8 cellular contexts compared by ENCODE assay signal in the genomic region with DNA sequence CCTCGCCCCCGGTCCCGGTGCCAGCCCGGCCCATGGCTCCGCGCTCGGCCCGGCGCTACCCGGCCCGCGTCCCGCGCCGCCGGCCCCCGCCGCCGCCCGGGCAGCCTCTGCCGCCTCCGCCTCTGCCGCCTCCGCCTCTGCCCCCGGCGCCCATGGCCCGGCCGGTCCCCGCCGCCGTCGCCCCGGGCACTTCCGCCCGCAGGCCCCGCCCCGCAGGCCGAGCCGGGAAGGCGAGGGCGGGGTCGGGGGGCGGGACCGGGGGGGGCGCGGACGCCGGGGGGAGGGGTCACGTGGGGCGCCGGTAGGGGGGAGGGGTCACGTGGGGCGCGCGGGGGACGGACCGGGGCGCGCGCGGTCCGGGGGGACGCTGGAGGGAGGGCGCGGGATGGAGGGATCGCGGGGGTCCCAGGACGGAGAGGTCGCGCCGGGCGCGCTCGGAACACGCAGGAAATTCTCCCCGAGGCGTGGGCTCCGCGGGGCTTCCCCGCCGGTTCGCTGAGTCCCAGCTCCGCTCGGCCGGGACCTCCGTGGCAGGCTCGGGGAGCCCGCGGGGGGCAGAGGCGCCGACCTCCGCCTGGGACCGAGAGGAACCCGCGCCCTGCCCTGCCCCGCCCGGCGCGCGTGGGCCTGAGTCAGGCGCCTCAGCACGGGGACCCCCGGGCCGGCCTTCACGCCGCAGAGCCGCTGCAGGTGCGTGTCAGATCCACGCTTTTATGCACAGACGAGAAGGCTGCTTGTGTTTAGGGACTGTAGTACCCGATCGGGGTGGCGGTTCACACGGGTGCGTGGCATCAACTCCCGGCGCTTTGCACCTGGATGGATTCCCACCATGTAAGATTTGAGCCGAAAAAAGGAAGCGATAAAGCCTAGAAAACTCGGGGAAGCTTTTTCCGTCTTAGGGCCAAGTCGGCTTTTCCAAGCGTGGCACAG. TPM values are rescaled to one million over a fixed set of nuclear protein-coding genes. Genes with fewer than 3 reads are reported as not detected.
DNase-seq lines count a peak whose midpoint lies in the region; ATAC-seq, FAIRE-seq and TF ChIP-seq lines count a peak whose summit lies in the region.

A gene with protein sequence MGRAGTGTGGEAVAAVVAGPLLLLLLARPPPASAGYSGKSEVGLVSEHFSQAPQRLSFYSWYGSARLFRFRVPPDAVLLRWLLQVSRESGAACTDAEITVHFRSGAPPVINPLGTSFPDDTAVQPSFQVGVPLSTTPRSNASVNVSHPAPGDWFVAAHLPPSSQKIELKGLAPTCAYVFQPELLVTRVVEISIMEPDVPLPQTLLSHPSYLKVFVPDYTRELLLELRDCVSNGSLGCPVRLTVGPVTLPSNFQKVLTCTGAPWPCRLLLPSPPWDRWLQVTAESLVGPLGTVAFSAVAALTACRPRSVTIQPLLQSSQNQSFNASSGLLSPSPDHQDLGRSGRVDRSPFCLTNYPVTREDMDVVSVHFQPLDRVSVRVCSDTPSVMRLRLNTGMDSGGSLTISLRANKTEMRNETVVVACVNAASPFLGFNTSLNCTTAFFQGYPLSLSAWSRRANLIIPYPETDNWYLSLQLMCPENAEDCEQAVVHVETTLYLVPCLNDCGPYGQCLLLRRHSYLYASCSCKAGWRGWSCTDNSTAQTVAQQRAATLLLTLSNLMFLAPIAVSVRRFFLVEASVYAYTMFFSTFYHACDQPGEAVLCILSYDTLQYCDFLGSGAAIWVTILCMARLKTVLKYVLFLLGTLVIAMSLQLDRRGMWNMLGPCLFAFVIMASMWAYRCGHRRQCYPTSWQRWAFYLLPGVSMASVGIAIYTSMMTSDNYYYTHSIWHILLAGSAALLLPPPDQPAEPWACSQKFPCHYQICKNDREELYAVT (minus strand): TSS at position 191 of the 930 bp plus-strand sequence. CDS start 157 bp downstream, at position 34.

- DNase-seq in CD1c-positive myeloid dendritic cell (ENCODE audit: extremely low spot score) (peak; percentile 88), WERI-Rb-1 (peak; percentile 54), bronchial epithelial cell (ENCODE audit: low read depth) (no peak), iris pigment epithelial cell (ENCODE audit: low read depth) (peak; percentile 40), smooth muscle cell (lab: John Stamatoyannopoulos, UW; ENCODE audit: unreplicated experiment) (peak; percentile 36), RCC 7860 (ENCODE audit: low spot score) (no peak)
- DNase-seq in Jurkat, Clone E6-1 (ENCODE audit: low read depth, low spot score): no peak

- no peaks in the 10 kb centered on the region for H3K27me3 ChIP-seq in WERI-Rb-1 (ENCODE audit: insufficient read depth, low read depth, severe bottlenecking)
- no peaks in the 10 kb centered on the region for H3K27me3 ChIP-seq in bronchial epithelial cell (ENCODE audit: control insufficient read depth, insufficient read depth, low read length)
- H3K27me3 ChIP-seq in smooth muscle cell (ENCODE audit: low read depth): no peaks in the 10 kb centered on the region

- H3K4me2 ChIP-seq in smooth muscle cell: peak within 1 kb of the TSS; percentile 100

- FAIRE-seq in bronchial epithelial cell (lab: Jason Lieb, UNC) (no peak), RCC 7860 (lab: Jason Lieb, UNC) (no peak)

- H3F3A ChIP-seq in smooth muscle cell (ENCODE audit: low read depth): peaks cover 6% of the 10 kb centered on the region

- H3K9ac ChIP-seq in smooth muscle cell (ENCODE audit: low read depth): peak within 1 kb of the TSS; percentile 73

- H3K79me2 ChIP-seq in smooth muscle cell (ENCODE audit: low read depth): peaks cover 30% of the 10 kb centered on the region

- H3K4me1 ChIP-seq in smooth muscle cell (ENCODE audit: low read depth): peaks cover 12% of the 10 kb centered on the region

- 2% methylated on average over 36 of the region's 123 CpGs for WGBS in smooth muscle cell (ENCODE audit: low lambda C conversion rate)

- peak within 1 kb of the TSS; percentile 90 for H2AFZ ChIP-seq in smooth muscle cell (ENCODE audit: low read depth)

- H3K9me3 ChIP-seq in WERI-Rb-1 (ENCODE audit: severe bottlenecking) (peaks cover 2% of the 10 kb centered on the region), smooth muscle cell (replicated peaks; ENCODE audit: low read depth) (no peaks in the 10 kb centered on the region)

- H3K36me3 ChIP-seq in WERI-Rb-1 (peaks cover 7% of the 10 kb centered on the region), bronchial epithelial cell (ENCODE audit: control insufficient read depth, insufficient read depth, low read length) (peaks cover 1% of the 10 kb centered on the region), smooth muscle cell (ENCODE audit: low read depth) (no peaks in the 10 kb centered on the region)

- peaks cover 25% of the 10 kb centered on the region for H4K20me1 ChIP-seq in smooth muscle cell (ENCODE audit: low read depth)

- peak within 1 kb of the TSS; percentile 77 for H3K27ac ChIP-seq in WERI-Rb-1
- H3K27ac ChIP-seq in smooth muscle cell (ENCODE audit: low read depth): peak within 1 kb of the TSS; percentile 6

- ATAC-seq in GM19452 (IDR thresholded peaks at IDR 0.05; ENCODE audit: unreplicated experiment): peak; percentile 46

- no peak for TF ChIP-seq CTCF in WERI-Rb-1 (IDR thresholded peaks at IDR 0.05; ENCODE audit: low read depth, low read length)
- no peak for TF ChIP-seq CTCF in bronchial epithelial cell (IDR thresholded peaks at IDR 0.05; ENCODE audit: insufficient read depth, low read length, severe bottlenecking)
- no peak for TF ChIP-seq CTCF in smooth muscle cell (IDR thresholded peaks at IDR 0.05; ENCODE audit: borderline replicate concordance, insufficient read depth, poor library complexity, severe bottlenecking)

- peak within 1 kb of the TSS; percentile 74 for H3K4me3 ChIP-seq in Jurkat, Clone E6-1 (ENCODE audit: low read length)
- H3K4me3 ChIP-seq in WERI-Rb-1 (ENCODE audit: low read depth, low read length) (peak within 1 kb of the TSS; percentile 84), bronchial epithelial cell (ENCODE audit: low read depth, low read length) (peak within 1 kb of the TSS; percentile 74), smooth muscle cell (peak within 1 kb of the TSS; percentile 92)

RNA-seq across cellular contexts. Expression of the gene that starts here (rescaled TPM):
- polyA plus RNA-seq in Jurkat, Clone E6-1 (2012; ENCODE audit: insufficient read depth, insufficient read length): 56.7 TPM
- total RNA-seq in bronchial epithelial cell: 44.2 and 46.3 TPM in 2 replicates
- total RNA-seq in smooth muscle cell: 53.6 and 57.1 TPM in 2 replicates
- 80.0 and 99.9 TPM in 2 replicates for polyA plus RNA-seq in smooth muscle cell

Comparison
In these comparisons a context has a peak if more than half of its experiments do, and no peak if none do; other contexts are left out.
1. DNase-seq: peak in CD1c-positive myeloid dendritic cell (single experiment), WERI-Rb-1 (single experiment), iris pigment epithelial cell (single experiment) and smooth muscle cell (single experiment); none in Jurkat, Clone E6-1 (single experiment), bronchial epithelial cell (single experiment) and RCC 7860 (single experiment).
2. Peak in every context shown above with its lines, with median percentiles within 50 percentile points of each other: H3K4me3 ChIP-seq.